Comparison of ENCODE assay signal across 1 cellular context in the genomic region with DNA sequence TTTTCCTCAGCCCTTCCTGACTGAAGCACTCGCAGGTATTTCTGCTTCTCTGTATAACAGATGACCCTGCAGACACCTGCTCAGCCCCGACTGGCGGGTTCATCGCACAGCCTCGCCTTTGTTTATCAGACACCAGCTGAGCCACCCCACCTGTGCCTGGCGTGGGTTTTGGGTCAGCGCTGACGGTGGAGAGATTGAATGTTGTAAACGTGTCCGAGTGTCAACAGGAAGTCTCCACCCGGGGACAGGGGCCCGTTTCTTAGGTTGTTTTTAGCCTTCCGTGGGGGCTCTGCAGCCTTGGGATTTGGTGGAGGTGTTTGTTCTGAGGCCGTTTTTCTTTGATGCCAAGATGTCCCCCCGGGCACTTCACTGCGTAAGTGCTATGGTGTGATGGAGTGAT.
TF ChIP-seq lines count a peak whose summit lies in the region.

No MANE protein-coding gene starts in this region.

TF ChIP-seq in GM23338, 12 proteins besides CTCF, POLR2A, EP300 and RAD21 (continued from another document):
- TF ChIP-seq, protein P1, sequence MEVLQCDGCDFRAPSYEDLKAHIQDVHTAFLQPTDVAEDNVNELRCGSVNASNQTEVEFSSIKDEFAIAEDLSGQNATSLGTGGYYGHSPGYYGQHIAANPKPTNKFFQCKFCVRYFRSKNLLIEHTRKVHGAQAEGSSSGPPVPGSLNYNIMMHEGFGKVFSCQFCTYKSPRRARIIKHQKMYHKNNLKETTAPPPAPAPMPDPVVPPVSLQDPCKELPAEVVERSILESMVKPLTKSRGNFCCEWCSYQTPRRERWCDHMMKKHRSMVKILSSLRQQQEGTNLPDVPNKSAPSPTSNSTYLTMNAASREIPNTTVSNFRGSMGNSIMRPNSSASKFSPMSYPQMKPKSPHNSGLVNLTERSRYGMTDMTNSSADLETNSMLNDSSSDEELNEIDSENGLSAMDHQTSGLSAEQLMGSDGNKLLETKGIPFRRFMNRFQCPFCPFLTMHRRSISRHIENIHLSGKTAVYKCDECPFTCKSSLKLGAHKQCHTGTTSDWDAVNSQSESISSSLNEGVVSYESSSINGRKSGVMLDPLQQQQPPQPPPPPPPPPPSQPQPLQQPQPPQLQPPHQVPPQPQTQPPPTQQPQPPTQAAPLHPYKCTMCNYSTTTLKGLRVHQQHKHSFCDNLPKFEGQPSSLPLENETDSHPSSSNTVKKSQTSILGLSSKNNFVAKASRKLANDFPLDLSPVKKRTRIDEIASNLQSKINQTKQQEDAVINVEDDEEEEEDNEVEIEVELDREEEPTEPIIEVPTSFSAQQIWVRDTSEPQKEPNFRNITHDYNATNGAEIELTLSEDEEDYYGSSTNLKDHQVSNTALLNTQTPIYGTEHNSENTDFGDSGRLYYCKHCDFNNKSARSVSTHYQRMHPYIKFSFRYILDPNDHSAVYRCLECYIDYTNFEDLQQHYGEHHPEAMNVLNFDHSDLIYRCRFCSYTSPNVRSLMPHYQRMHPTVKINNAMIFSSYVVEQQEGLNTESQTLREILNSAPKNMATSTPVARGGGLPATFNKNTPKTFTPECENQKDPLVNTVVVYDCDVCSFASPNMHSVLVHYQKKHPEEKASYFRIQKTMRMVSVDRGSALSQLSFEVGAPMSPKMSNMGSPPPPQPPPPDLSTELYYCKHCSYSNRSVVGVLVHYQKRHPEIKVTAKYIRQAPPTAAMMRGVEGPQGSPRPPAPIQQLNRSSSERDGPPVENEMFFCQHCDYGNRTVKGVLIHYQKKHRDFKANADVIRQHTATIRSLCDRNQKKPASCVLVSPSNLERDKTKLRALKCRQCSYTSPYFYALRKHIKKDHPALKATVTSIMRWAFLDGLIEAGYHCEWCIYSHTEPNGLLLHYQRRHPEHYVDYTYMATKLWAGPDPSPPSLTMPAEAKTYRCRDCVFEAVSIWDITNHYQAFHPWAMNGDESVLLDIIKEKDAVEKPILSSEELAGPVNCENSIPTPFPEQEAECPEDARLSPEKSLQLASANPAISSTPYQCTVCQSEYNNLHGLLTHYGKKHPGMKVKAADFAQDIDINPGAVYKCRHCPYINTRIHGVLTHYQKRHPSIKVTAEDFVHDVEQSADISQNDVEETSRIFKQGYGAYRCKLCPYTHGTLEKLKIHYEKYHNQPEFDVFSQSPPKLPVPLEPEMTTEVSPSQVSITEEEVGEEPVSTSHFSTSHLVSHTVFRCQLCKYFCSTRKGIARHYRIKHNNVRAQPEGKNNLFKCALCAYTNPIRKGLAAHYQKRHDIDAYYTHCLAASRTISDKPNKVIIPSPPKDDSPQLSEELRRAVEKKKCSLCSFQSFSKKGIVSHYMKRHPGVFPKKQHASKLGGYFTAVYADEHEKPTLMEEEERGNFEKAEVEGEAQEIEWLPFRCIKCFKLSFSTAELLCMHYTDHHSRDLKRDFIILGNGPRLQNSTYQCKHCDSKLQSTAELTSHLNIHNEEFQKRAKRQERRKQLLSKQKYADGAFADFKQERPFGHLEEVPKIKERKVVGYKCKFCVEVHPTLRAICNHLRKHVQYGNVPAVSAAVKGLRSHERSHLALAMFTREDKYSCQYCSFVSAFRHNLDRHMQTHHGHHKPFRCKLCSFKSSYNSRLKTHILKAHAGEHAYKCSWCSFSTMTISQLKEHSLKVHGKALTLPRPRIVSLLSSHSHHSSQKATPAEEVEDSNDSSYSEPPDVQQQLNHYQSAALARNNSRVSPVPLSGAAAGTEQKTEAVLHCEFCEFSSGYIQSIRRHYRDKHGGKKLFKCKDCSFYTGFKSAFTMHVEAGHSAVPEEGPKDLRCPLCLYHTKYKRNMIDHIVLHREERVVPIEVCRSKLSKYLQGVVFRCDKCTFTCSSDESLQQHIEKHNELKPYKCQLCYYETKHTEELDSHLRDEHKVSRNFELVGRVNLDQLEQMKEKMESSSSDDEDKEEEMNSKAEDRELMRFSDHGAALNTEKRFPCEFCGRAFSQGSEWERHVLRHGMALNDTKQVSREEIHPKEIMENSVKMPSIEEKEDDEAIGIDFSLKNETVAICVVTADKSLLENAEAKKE (CRISPR knock-in tag; IDR thresholded peaks at IDR 0.05), result no peak
- TF ChIP-seq JUNB (IDR thresholded peaks at IDR 0.05; ENCODE audit: unreplicated experiment) (no peak), NANOG (IDR thresholded peaks at IDR 0.05; ENCODE audit: borderline replicate concordance) (no peak), ZNF114 (CRISPR knock-in tag; IDR thresholded peaks at IDR 0.05) (no peak), STAT1 (IDR thresholded peaks at IDR 0.05; ENCODE audit: unreplicated experiment) (no peak), EZH2 (IDR thresholded peaks at IDR 0.05; ENCODE audit: low read depth, unreplicated experiment) (no peak), EZH2phosphoT487 (IDR thresholded peaks at IDR 0.05; ENCODE audit: unreplicated experiment) (no peak), ZNF331 (CRISPR knock-in tag; IDR thresholded peaks at IDR 0.05; ENCODE audit: low read depth) (no peak)
- TF ChIP-seq, protein P2, sequence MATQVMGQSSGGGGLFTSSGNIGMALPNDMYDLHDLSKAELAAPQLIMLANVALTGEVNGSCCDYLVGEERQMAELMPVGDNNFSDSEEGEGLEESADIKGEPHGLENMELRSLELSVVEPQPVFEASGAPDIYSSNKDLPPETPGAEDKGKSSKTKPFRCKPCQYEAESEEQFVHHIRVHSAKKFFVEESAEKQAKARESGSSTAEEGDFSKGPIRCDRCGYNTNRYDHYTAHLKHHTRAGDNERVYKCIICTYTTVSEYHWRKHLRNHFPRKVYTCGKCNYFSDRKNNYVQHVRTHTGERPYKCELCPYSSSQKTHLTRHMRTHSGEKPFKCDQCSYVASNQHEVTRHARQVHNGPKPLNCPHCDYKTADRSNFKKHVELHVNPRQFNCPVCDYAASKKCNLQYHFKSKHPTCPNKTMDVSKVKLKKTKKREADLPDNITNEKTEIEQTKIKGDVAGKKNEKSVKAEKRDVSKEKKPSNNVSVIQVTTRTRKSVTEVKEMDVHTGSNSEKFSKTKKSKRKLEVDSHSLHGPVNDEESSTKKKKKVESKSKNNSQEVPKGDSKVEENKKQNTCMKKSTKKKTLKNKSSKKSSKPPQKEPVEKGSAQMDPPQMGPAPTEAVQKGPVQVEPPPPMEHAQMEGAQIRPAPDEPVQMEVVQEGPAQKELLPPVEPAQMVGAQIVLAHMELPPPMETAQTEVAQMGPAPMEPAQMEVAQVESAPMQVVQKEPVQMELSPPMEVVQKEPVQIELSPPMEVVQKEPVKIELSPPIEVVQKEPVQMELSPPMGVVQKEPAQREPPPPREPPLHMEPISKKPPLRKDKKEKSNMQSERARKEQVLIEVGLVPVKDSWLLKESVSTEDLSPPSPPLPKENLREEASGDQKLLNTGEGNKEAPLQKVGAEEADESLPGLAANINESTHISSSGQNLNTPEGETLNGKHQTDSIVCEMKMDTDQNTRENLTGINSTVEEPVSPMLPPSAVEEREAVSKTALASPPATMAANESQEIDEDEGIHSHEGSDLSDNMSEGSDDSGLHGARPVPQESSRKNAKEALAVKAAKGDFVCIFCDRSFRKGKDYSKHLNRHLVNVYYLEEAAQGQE (IDR thresholded peaks at IDR 0.05; ENCODE audit: unreplicated experiment), result no peak
- TF ChIP-seq, protein P3, sequence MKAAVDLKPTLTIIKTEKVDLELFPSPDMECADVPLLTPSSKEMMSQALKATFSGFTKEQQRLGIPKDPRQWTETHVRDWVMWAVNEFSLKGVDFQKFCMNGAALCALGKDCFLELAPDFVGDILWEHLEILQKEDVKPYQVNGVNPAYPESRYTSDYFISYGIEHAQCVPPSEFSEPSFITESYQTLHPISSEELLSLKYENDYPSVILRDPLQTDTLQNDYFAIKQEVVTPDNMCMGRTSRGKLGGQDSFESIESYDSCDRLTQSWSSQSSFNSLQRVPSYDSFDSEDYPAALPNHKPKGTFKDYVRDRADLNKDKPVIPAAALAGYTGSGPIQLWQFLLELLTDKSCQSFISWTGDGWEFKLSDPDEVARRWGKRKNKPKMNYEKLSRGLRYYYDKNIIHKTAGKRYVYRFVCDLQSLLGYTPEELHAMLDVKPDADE (IDR thresholded peaks at IDR 0.05), result no peak
